Comparison of ENCODE assay signal across 9 cellular contexts in genomic region chr6:165715428-165715827, GRCh38.
"Had no signal": no experiment of that assay in that cellular context is flagged by ENCODE, and none has a peak within 500 bp of the region (broad histone marks: within the 10 kb centered on the region; RNA-seq: fewer than 3 reads in every experiment).

No MANE protein-coding gene starts in this region.

- H2AFZ ChIP-seq: GM23248 had no signal

- FAIRE-seq: H54 had no signal

- H3K4me2 ChIP-seq: GM23338 had no signal

- H3K9ac ChIP-seq: GM23248 had no signal

- ATAC-seq: HCT116 had no signal

- DNase-seq: GM23248, GOT3, H9, HCEC 1CT, HFFc6 had no signal

- H3K9me3 ChIP-seq: HAP-1 had no signal

- H3K36me3 ChIP-seq: HAP-1 had no signal

- H3K27ac ChIP-seq: GM23248 had no signal

- H3K4me3 ChIP-seq: GM23248, GM23338, HAP-1 had no signal
